Comparison of ENCODE assay signal across 23 cellular contexts in genomic region chr9:133385452-133385851, GRCh38. TPM values are rescaled to one million over a fixed set of nuclear protein-coding genes. Genes with fewer than 3 reads are reported as not detected.
DNase-seq lines count a peak whose midpoint lies in the region; ATAC-seq, FAIRE-seq and TF ChIP-seq lines count a peak whose summit lies in the region.
"Had no signal": no experiment of that assay in that cellular context is flagged by ENCODE, and none has a peak within 500 bp of the region (broad histone marks: within the 10 kb centered on the region; RNA-seq: fewer than 3 reads in every experiment).

No MANE protein-coding gene starts in this region.

- H3K4me2 ChIP-seq in HepG2 (ENCODE audit: low read depth, low read length): peak overlapping the region; percentile 78
- H3K4me2 ChIP-seq: BLaER1 had no signal

- no peak overlapping the region for H2AFZ ChIP-seq in HepG2 (ENCODE audit: low read length)
- H2AFZ ChIP-seq: GM23248 had no signal

- no peaks in the 10 kb centered on the region for H4K20me1 ChIP-seq in HepG2 (ENCODE audit: insufficient read depth, low read length)
- H4K20me1 ChIP-seq: BLaER1 had no signal

- no TSS peak for BruUV-seq in HepG2 (replicated peaks; lab: Mats Ljungman, UMichigan)

- H3K79me2 ChIP-seq in HepG2 (ENCODE audit: insufficient read depth, low read length): no peaks in the 10 kb centered on the region

- intact Hi-C loops in HepG2 (cut with micrococcal nuclease; ENCODE audit: unreplicated experiment) (no loop called here), right lobe of liver (cut with DNase I) (loop anchor here in 1 of 2 donors (10.0 kb wide), 1 partner anchor 51 kb away; the partner anchor contains the start of gene SURF6), dorsolateral prefrontal cortex (cut with DNase I) (no loop called here), posterior cingulate gyrus (cut with DNase I) (no loop called here)

- no peak overlapping the region for H3K27ac ChIP-seq in HepG2 (ENCODE audit: extremely low read length, insufficient read depth, low read length)
- no peak overlapping the region for H3K27ac ChIP-seq in right lobe of liver
- peak overlapping the region in 53 of 59 donors; percentile 4 to 88 (median 70) for H3K27ac ChIP-seq in dorsolateral prefrontal cortex
- peak overlapping the region; percentile 63 for H3K27ac ChIP-seq in temporal lobe (ENCODE audit: low read depth, low read length)
- H3K27ac ChIP-seq: 22Rv1, BLaER1, C4-2B, GM23248 had no signal

- H3K36me3 ChIP-seq in HepG2 (replicated peaks in 1 of 2; ENCODE audit: control insufficient read depth in 1 of 2, insufficient read depth in 2 of 2, low read length in 2 of 2) (no peaks in the 10 kb centered on the region), right lobe of liver (no peaks in the 10 kb centered on the region)
- H3K36me3 ChIP-seq: BLaER1 had no signal

- H3K27me3 ChIP-seq in HepG2 (ENCODE audit: control insufficient read depth in 1 of 2, insufficient read depth in 2 of 2, low read length in 2 of 2) (no peaks in the 10 kb centered on the region), right lobe of liver (no peaks in the 10 kb centered on the region), dorsolateral prefrontal cortex (no peaks in the 10 kb centered on the region)
- H3K27me3 ChIP-seq: BLaER1 had no signal

- H3K9ac ChIP-seq in HepG2 (ENCODE audit: insufficient read depth, low read depth, low read length): no peak overlapping the region; the same call in 1 of the 2 replicates
- H3K9ac ChIP-seq: BLaER1, GM23248 had no signal

- CTCF ChIA-PET in HepG2 (lab: Yijun Ruan, JAX; ENCODE audit: low intra/inter-chr PET ratio, low total read pairs): no interaction called here

- DNase-seq in HepG2 (ENCODE audit: low spot score): no peak
- DNase-seq in right lobe of liver: no peak
- DNase-seq in dorsolateral prefrontal cortex: peak in 7 of 10 donors; percentile 37 to 78 (median 67)
- peak in 7 of 10 donors; percentile 44 to 93 (median 67) for DNase-seq in posterior cingulate gyrus
- DNase-seq: Caco-2; CD4-positive, CD25-positive, alpha-beta regulatory T cell; CD8-positive, alpha-beta T cell; DMS153; DND-41; GM23248; H7; HCEC 1CT had no signal

- TF ChIP-seq RAD21 in HepG2 (CRISPR knock-in tag; IDR thresholded peaks at IDR 0.05): no peak

- H3K4me3 ChIP-seq in HepG2 (replicated peaks in 1 of 3; ENCODE audit: insufficient read depth in 1 of 3, low read depth in 2 of 3, low read length in 3 of 3): peak overlapping the region in 1 of 3 experiments; percentile 52; a peak in 1 of 6 replicates
- H3K4me3 ChIP-seq in right lobe of liver: no peak overlapping the region
- H3K4me3 ChIP-seq in dorsolateral prefrontal cortex: no peak overlapping the region
- H3K4me3 ChIP-seq: BLaER1, GM23248 had no signal

- TF ChIP-seq POLR2A in HepG2 (IDR thresholded peaks at IDR 0.05; ENCODE audit: insufficient read depth in 1 of 2, low read depth in 2 of 2, low read length in 2 of 2): no peak
- no peak for TF ChIP-seq POLR2A in right lobe of liver (IDR thresholded peaks at IDR 0.05)

- in situ Hi-C loops in HepG2 (cut with HindIII; ENCODE audit: extremely low pct_ligation_motif_present, low pct_unique_long_range_greater_than_20kb): no loop called here

- POLR2A ChIA-PET in HepG2 (lab: Yijun Ruan, JAX): interaction anchor here (0.9 to 3.7 kb wide), 7 partner anchors 9 to 74 kb away, joined by 4 to 18 read pairs (median 5); partner anchors contain the start of genes MED22, RPL7A, STKLD1 and SURF1

- TF ChIP-seq CTCF in HepG2 (CRISPR knock-in tag; IDR thresholded peaks at IDR 0.05) (no peak), right lobe of liver (IDR thresholded peaks at IDR 0.05) (no peak), dorsolateral prefrontal cortex (IDR thresholded peaks at IDR 0.05 in 54 of 56, conservative IDR thresholded peaks at IDR 0.05 in 2 of 56; ENCODE audit: low read depth in 1 of 56, partially characterized antibody in 56 of 56) (no peak)

- 82% methylated on average over 7 of the region's 14 CpGs for WGBS in HepG2 (ENCODE audit: low lambda C conversion rate)
- WGBS in right lobe of liver (ENCODE audit: insufficient coverage, low coverage, low lambda C conversion rate, missing lambda C conversion rate): no CpG with 5 or more reads among the region's 14 CpGs

- TF ChIP-seq EP300 in HepG2 (IDR thresholded peaks at IDR 0.05; ENCODE audit: low read depth in 2 of 2, low read length in 2 of 2) (no peak), HepG2 (CRISPR knock-in tag; IDR thresholded peaks at IDR 0.05; ENCODE audit: borderline replicate concordance) (no peak)

- no peak for FAIRE-seq in HepG2 (lab: Jason Lieb, UNC)
- FAIRE-seq: A204.1, G401.6, GM12892, H1 had no signal

- ATAC-seq in HepG2 (no peak), right lobe of liver (no peak), GM18502 (IDR thresholded peaks at IDR 0.05; ENCODE audit: poor library complexity, unreplicated experiment) (no peak), GM18858 (IDR thresholded peaks at IDR 0.05; ENCODE audit: unreplicated experiment) (no peak), GM18520 (IDR thresholded peaks at IDR 0.05; ENCODE audit: unreplicated experiment) (no peak)
- ATAC-seq: CD8-positive, alpha-beta T cell had no signal

- H3K9me3 ChIP-seq in HepG2 (ENCODE audit: low read length) (peaks cover 10% of the 10 kb centered on the region; the same call in 1 of the 2 replicates), right lobe of liver (no peaks in the 10 kb centered on the region)
- H3K9me3 ChIP-seq: BLaER1, Caco-2 had no signal

- H3K4me1 ChIP-seq in HepG2 (ENCODE audit: insufficient read depth, low read length): peaks cover 68% of the 10 kb centered on the region
- no peaks in the 10 kb centered on the region for H3K4me1 ChIP-seq in right lobe of liver
- H3K4me1 ChIP-seq: BLaER1 had no signal

RNA-seq across cellular contexts. Expression of gene STKLD1, which starts 9.3 kb away (rescaled TPM):
- total RNA-seq in HepG2 (2016; rRNA removed; fragmentation: Illumina TruSeq; extraction: Trizol) (1.1 and 2.2 TPM in 2 replicates), right lobe of liver (1 to 10 TPM in 2 of 6 experiments, under 1 TPM in 3, not detected in 1; 0.43 to 2.6 (median 0.81) TPM), dorsolateral prefrontal cortex (1 to 10 TPM; 1.6 to 9.9 (median 5.2) TPM), temporal lobe (1.2 TPM)
- total RNA-seq in HepG2 (2016; cell fraction: cytosol; rRNA removed; fragmentation: Illumina TruSeq; extraction: Trizol; ENCODE audit: low read depth): 3.2 and 4.6 TPM in 2 replicates
- total RNA-seq in HepG2 (2016; cell fraction: insoluble cytoplasmic fraction; rRNA removed; fragmentation: Illumina TruSeq; extraction: Trizol): 1.6 TPM in 2 replicates
- 3.7 and 4.8 TPM in 2 replicates for total RNA-seq in HepG2 (2016; cell fraction: membrane; rRNA removed; fragmentation: Illumina TruSeq; extraction: Trizol)
- total RNA-seq in HepG2 (2016; cell fraction: nucleus; rRNA removed; fragmentation: Illumina TruSeq; extraction: Trizol): 0.53 and 0.75 TPM in 2 replicates
- 1.5 and 3.8 TPM in 2 replicates for polyA plus RNA-seq in HepG2 (2011; rRNA removed)
- polyA plus RNA-seq in HepG2 (2011; cell fraction: cytosol; rRNA removed): 2.0 and 2.7 TPM in 2 replicates
- 0.87 and 3.7 TPM in 2 replicates for polyA plus RNA-seq in HepG2 (2011; cell fraction: nucleus; rRNA removed)
- 3.1 and 4.8 TPM in 2 replicates for polyA plus RNA-seq in HepG2 (2012)
- polyA plus RNA-seq in HepG2 (2016; cell fraction: cytosol; fragmentation: Illumina TruSeq; extraction: Trizol; ENCODE audit: low read depth): 4.2 and 4.8 TPM in 2 replicates
- 1.5 and 2.2 TPM in 2 replicates for polyA plus RNA-seq in HepG2 (2016; cell fraction: insoluble cytoplasmic fraction; fragmentation: Illumina TruSeq; extraction: Trizol; ENCODE audit: low read depth)
- polyA plus RNA-seq in HepG2 (2016; cell fraction: membrane; fragmentation: Illumina TruSeq; extraction: Trizol; ENCODE audit: low read depth): 3.8 and 5.3 TPM in 2 replicates
- 1.2 and 2.1 TPM in 2 replicates for polyA plus RNA-seq in HepG2 (2016; cell fraction: nucleus; fragmentation: Illumina TruSeq; extraction: Trizol; ENCODE audit: insufficient read depth, low read depth)
- 0.56 and 1.5 TPM in 2 replicates for polyA minus RNA-seq in HepG2 (2011; rRNA and poly(A)+ RNA removed; ENCODE audit: low replicate concordance)
- polyA minus RNA-seq in HepG2 (2011; cell fraction: cytosol; rRNA and poly(A)+ RNA removed): 0.59 TPM in 1 of 2 replicates, not detected in the other
- 0.77 and 1.1 TPM in 2 replicates for polyA minus RNA-seq in HepG2 (2011; cell fraction: nucleus; rRNA and poly(A)+ RNA removed)
- total RNA-seq: H1 had no signal

RNA-seq across cellular contexts. Expression of gene SURF4, which starts 9.6 kb away (rescaled TPM):
- 135 and 265 TPM in 2 replicates for total RNA-seq in HepG2 (2016; rRNA removed; fragmentation: Illumina TruSeq; extraction: Trizol)
- 32.2 and 32.9 TPM in 2 replicates for total RNA-seq in HepG2 (2016; cell fraction: cytosol; rRNA removed; fragmentation: Illumina TruSeq; extraction: Trizol; ENCODE audit: low read depth)
- 115 and 269 TPM in 2 replicates for total RNA-seq in HepG2 (2016; cell fraction: insoluble cytoplasmic fraction; rRNA removed; fragmentation: Illumina TruSeq; extraction: Trizol)
- total RNA-seq in HepG2 (2016; cell fraction: membrane; rRNA removed; fragmentation: Illumina TruSeq; extraction: Trizol): 110 and 114 TPM in 2 replicates
- 228 and 275 TPM in 2 replicates for total RNA-seq in HepG2 (2016; cell fraction: nucleus; rRNA removed; fragmentation: Illumina TruSeq; extraction: Trizol)
- 220 and 224 TPM in 2 replicates for polyA plus RNA-seq in HepG2 (2011; rRNA removed)
- 264 and 277 TPM in 2 replicates for polyA plus RNA-seq in HepG2 (2011; cell fraction: cytosol; rRNA removed)
- polyA plus RNA-seq in HepG2 (2011; cell fraction: nucleus; rRNA removed): 180 and 191 TPM in 2 replicates
- 188 and 224 TPM in 2 replicates for polyA plus RNA-seq in HepG2 (2012)
- 32.1 and 37.0 TPM in 2 replicates for polyA plus RNA-seq in HepG2 (2016; cell fraction: cytosol; fragmentation: Illumina TruSeq; extraction: Trizol; ENCODE audit: low read depth)
- polyA plus RNA-seq in HepG2 (2016; cell fraction: insoluble cytoplasmic fraction; fragmentation: Illumina TruSeq; extraction: Trizol; ENCODE audit: low read depth): 124 and 145 TPM in 2 replicates
- polyA plus RNA-seq in HepG2 (2016; cell fraction: membrane; fragmentation: Illumina TruSeq; extraction: Trizol; ENCODE audit: low read depth): 76.2 and 78.0 TPM in 2 replicates
- polyA plus RNA-seq in HepG2 (2016; cell fraction: nucleus; fragmentation: Illumina TruSeq; extraction: Trizol; ENCODE audit: insufficient read depth, low read depth): 397 and 400 TPM in 2 replicates
- 375 and 710 TPM in 2 replicates for polyA minus RNA-seq in HepG2 (2011; rRNA and poly(A)+ RNA removed; ENCODE audit: low replicate concordance)
- 173 and 200 TPM in 2 replicates for polyA minus RNA-seq in HepG2 (2011; cell fraction: cytosol; rRNA and poly(A)+ RNA removed)
- 72.5 and 84.8 TPM in 2 replicates for polyA minus RNA-seq in HepG2 (2011; cell fraction: nucleus; rRNA and poly(A)+ RNA removed)
- total RNA-seq in right lobe of liver: 100 to 1,000 TPM; 181 to 243 (median 213) TPM
- 10 to 100 TPM; 55.4 to 99.4 (median 69.8) TPM for total RNA-seq in dorsolateral prefrontal cortex
- 54.1 TPM for total RNA-seq in temporal lobe

RNA-seq across cellular contexts. Expression of gene SURF2, which starts 29.1 kb away (rescaled TPM):
- total RNA-seq in HepG2 (2016; rRNA removed; fragmentation: Illumina TruSeq; extraction: Trizol) (10.3 and 13.6 TPM in 2 replicates), right lobe of liver (10 to 100 TPM in 2 of 6 experiments, 1 to 10 TPM in 4; 6.3 to 16.9 (median 8.2) TPM), dorsolateral prefrontal cortex (10 to 100 TPM; 16.6 to 42.3 (median 26.4) TPM), temporal lobe (11.8 TPM)
- 10.3 and 15.8 TPM in 2 replicates for total RNA-seq in HepG2 (2016; cell fraction: cytosol; rRNA removed; fragmentation: Illumina TruSeq; extraction: Trizol; ENCODE audit: low read depth)
- total RNA-seq in HepG2 (2016; cell fraction: insoluble cytoplasmic fraction; rRNA removed; fragmentation: Illumina TruSeq; extraction: Trizol): 12.0 and 12.6 TPM in 2 replicates
- total RNA-seq in HepG2 (2016; cell fraction: membrane; rRNA removed; fragmentation: Illumina TruSeq; extraction: Trizol): 10.0 and 13.9 TPM in 2 replicates
- total RNA-seq in HepG2 (2016; cell fraction: nucleus; rRNA removed; fragmentation: Illumina TruSeq; extraction: Trizol): 4.1 and 4.4 TPM in 2 replicates
- polyA plus RNA-seq in HepG2 (2011; rRNA removed): 6.1 and 6.3 TPM in 2 replicates
- 6.8 and 9.7 TPM in 2 replicates for polyA plus RNA-seq in HepG2 (2011; cell fraction: cytosol; rRNA removed)
- polyA plus RNA-seq in HepG2 (2011; cell fraction: nucleus; rRNA removed): 6.6 and 8.7 TPM in 2 replicates
- polyA plus RNA-seq in HepG2 (2012): 6.8 and 8.6 TPM in 2 replicates
- polyA plus RNA-seq in HepG2 (2016; cell fraction: cytosol; fragmentation: Illumina TruSeq; extraction: Trizol; ENCODE audit: low read depth): 14.4 and 20.2 TPM in 2 replicates
- 19.8 and 21.6 TPM in 2 replicates for polyA plus RNA-seq in HepG2 (2016; cell fraction: insoluble cytoplasmic fraction; fragmentation: Illumina TruSeq; extraction: Trizol; ENCODE audit: low read depth)
- polyA plus RNA-seq in HepG2 (2016; cell fraction: membrane; fragmentation: Illumina TruSeq; extraction: Trizol; ENCODE audit: low read depth): 12.6 and 15.8 TPM in 2 replicates
- 11.3 and 11.9 TPM in 2 replicates for polyA plus RNA-seq in HepG2 (2016; cell fraction: nucleus; fragmentation: Illumina TruSeq; extraction: Trizol; ENCODE audit: insufficient read depth, low read depth)
- 3.5 and 24.4 TPM in 2 replicates for polyA minus RNA-seq in HepG2 (2011; rRNA and poly(A)+ RNA removed; ENCODE audit: low replicate concordance)
- polyA minus RNA-seq in HepG2 (2011; cell fraction: cytosol; rRNA and poly(A)+ RNA removed): 2.3 and 5.0 TPM in 2 replicates
- polyA minus RNA-seq in HepG2 (2011; cell fraction: nucleus; rRNA and poly(A)+ RNA removed): 1.6 and 2.3 TPM in 2 replicates

RNA-seq across cellular contexts. Expression of gene SURF1, which starts 29.2 kb away (rescaled TPM):
- total RNA-seq in HepG2 (2016; rRNA removed; fragmentation: Illumina TruSeq; extraction: Trizol) (10.6 and 17.8 TPM in 2 replicates), right lobe of liver (10 to 100 TPM; 37.4 to 68.8 (median 44.5) TPM), dorsolateral prefrontal cortex (10 to 100 TPM; 23.9 to 64.2 (median 39.4) TPM), temporal lobe (10.6 TPM)
- 21.0 and 25.4 TPM in 2 replicates for total RNA-seq in HepG2 (2016; cell fraction: cytosol; rRNA removed; fragmentation: Illumina TruSeq; extraction: Trizol; ENCODE audit: low read depth)
- 9.6 and 18.9 TPM in 2 replicates for total RNA-seq in HepG2 (2016; cell fraction: insoluble cytoplasmic fraction; rRNA removed; fragmentation: Illumina TruSeq; extraction: Trizol)
- total RNA-seq in HepG2 (2016; cell fraction: membrane; rRNA removed; fragmentation: Illumina TruSeq; extraction: Trizol): 22.4 and 26.0 TPM in 2 replicates
- 13.9 and 14.0 TPM in 2 replicates for total RNA-seq in HepG2 (2016; cell fraction: nucleus; rRNA removed; fragmentation: Illumina TruSeq; extraction: Trizol)
- 39.2 and 40.7 TPM in 2 replicates for polyA plus RNA-seq in HepG2 (2011; rRNA removed)
- 29.3 and 32.3 TPM in 2 replicates for polyA plus RNA-seq in HepG2 (2011; cell fraction: cytosol; rRNA removed)
- polyA plus RNA-seq in HepG2 (2011; cell fraction: nucleus; rRNA removed): 29.7 and 32.0 TPM in 2 replicates
- 22.8 and 26.6 TPM in 2 replicates for polyA plus RNA-seq in HepG2 (2012)
- 52.7 and 53.1 TPM in 2 replicates for polyA plus RNA-seq in HepG2 (2016; cell fraction: cytosol; fragmentation: Illumina TruSeq; extraction: Trizol; ENCODE audit: low read depth)
- polyA plus RNA-seq in HepG2 (2016; cell fraction: insoluble cytoplasmic fraction; fragmentation: Illumina TruSeq; extraction: Trizol; ENCODE audit: low read depth): 19.0 and 20.1 TPM in 2 replicates
- 38.1 and 44.5 TPM in 2 replicates for polyA plus RNA-seq in HepG2 (2016; cell fraction: membrane; fragmentation: Illumina TruSeq; extraction: Trizol; ENCODE audit: low read depth)
- polyA plus RNA-seq in HepG2 (2016; cell fraction: nucleus; fragmentation: Illumina TruSeq; extraction: Trizol; ENCODE audit: insufficient read depth, low read depth): 46.1 and 51.6 TPM in 2 replicates
- polyA minus RNA-seq in HepG2 (2011; rRNA and poly(A)+ RNA removed; ENCODE audit: low replicate concordance): 14.4 and 46.3 TPM in 2 replicates
- 8.0 and 10.5 TPM in 2 replicates for polyA minus RNA-seq in HepG2 (2011; cell fraction: cytosol; rRNA and poly(A)+ RNA removed)
- 7.1 and 7.5 TPM in 2 replicates for polyA minus RNA-seq in HepG2 (2011; cell fraction: nucleus; rRNA and poly(A)+ RNA removed)

RNA-seq across cellular contexts. Expression of gene REXO4, which starts 32.4 kb away (rescaled TPM):
- 30.4 and 32.9 TPM in 2 replicates for total RNA-seq in HepG2 (2016; rRNA removed; fragmentation: Illumina TruSeq; extraction: Trizol)
- 13.1 and 13.7 TPM in 2 replicates for total RNA-seq in HepG2 (2016; cell fraction: cytosol; rRNA removed; fragmentation: Illumina TruSeq; extraction: Trizol; ENCODE audit: low read depth)
- total RNA-seq in HepG2 (2016; cell fraction: insoluble cytoplasmic fraction; rRNA removed; fragmentation: Illumina TruSeq; extraction: Trizol): 30.5 and 30.8 TPM in 2 replicates
- 26.1 and 26.5 TPM in 2 replicates for total RNA-seq in HepG2 (2016; cell fraction: membrane; rRNA removed; fragmentation: Illumina TruSeq; extraction: Trizol)
- total RNA-seq in HepG2 (2016; cell fraction: nucleus; rRNA removed; fragmentation: Illumina TruSeq; extraction: Trizol): 13.7 and 15.5 TPM in 2 replicates
- 18.5 and 20.2 TPM in 2 replicates for polyA plus RNA-seq in HepG2 (2011; rRNA removed)
- polyA plus RNA-seq in HepG2 (2011; cell fraction: cytosol; rRNA removed): 20.6 and 24.2 TPM in 2 replicates
- polyA plus RNA-seq in HepG2 (2011; cell fraction: nucleus; rRNA removed): 13.1 and 13.9 TPM in 2 replicates
- polyA plus RNA-seq in HepG2 (2012): 18.4 and 20.8 TPM in 2 replicates
- polyA plus RNA-seq in HepG2 (2016; cell fraction: cytosol; fragmentation: Illumina TruSeq; extraction: Trizol; ENCODE audit: low read depth): 13.2 and 14.9 TPM in 2 replicates
- 40.1 and 41.2 TPM in 2 replicates for polyA plus RNA-seq in HepG2 (2016; cell fraction: insoluble cytoplasmic fraction; fragmentation: Illumina TruSeq; extraction: Trizol; ENCODE audit: low read depth)
- polyA plus RNA-seq in HepG2 (2016; cell fraction: membrane; fragmentation: Illumina TruSeq; extraction: Trizol; ENCODE audit: low read depth): 23.2 and 24.3 TPM in 2 replicates
- polyA plus RNA-seq in HepG2 (2016; cell fraction: nucleus; fragmentation: Illumina TruSeq; extraction: Trizol; ENCODE audit: insufficient read depth, low read depth): 25.0 and 27.5 TPM in 2 replicates
- polyA minus RNA-seq in HepG2 (2011; rRNA and poly(A)+ RNA removed; ENCODE audit: low replicate concordance): 29.1 and 46.3 TPM in 2 replicates
- polyA minus RNA-seq in HepG2 (2011; cell fraction: cytosol; rRNA and poly(A)+ RNA removed): 14.4 and 15.3 TPM in 2 replicates
- 16.2 TPM in 2 replicates for polyA minus RNA-seq in HepG2 (2011; cell fraction: nucleus; rRNA and poly(A)+ RNA removed)
- total RNA-seq in right lobe of liver: 10 to 100 TPM in 5 of 6 experiments, 1 to 10 TPM in 1; 9.5 to 19.9 (median 12.0) TPM
- total RNA-seq in dorsolateral prefrontal cortex: 10 to 100 TPM; 13.3 to 35.7 (median 24.4) TPM
- total RNA-seq in temporal lobe: 13.5 TPM

Comparison
In these comparisons a context has a peak if more than half of its experiments do, and no peak if none do; other contexts are left out.
1. DNase-seq: peak in dorsolateral prefrontal cortex (7 of 10) and posterior cingulate gyrus (7 of 10); none in HepG2 (single experiment) and right lobe of liver (0 of 3).
2. H3K27ac ChIP-seq: peak in dorsolateral prefrontal cortex (53 of 59) and temporal lobe (single experiment); none in HepG2 (single experiment) and right lobe of liver (0 of 3).